In genomic region chrX:109874548-109874947, GRCh38 we compare ENCODE assay signal across 29 cellular contexts.
"Had no signal": no experiment of that assay in that cellular context is flagged by ENCODE, and none has a peak within 500 bp of the region (broad histone marks: within the 10 kb centered on the region; RNA-seq: fewer than 3 reads in every experiment).

No MANE protein-coding gene starts in this region.

- ATAC-seq: left colon; naive thymus-derived CD8-positive, alpha-beta T cell; right cardiac atrium had no signal

- H3K4me1 ChIP-seq: ascending aorta, neural progenitor cell, spleen, uterus had no signal

- H3K27me3 ChIP-seq: ascending aorta, brain microvascular endothelial cell, esophagus squamous epithelium, neural progenitor cell, spleen, uterus had no signal

- H3K27ac ChIP-seq: ascending aorta, brain microvascular endothelial cell, neural progenitor cell, spleen, thoracic aorta, uterus, VCaP had no signal

- H3K4me3 ChIP-seq: ascending aorta, esophagus squamous epithelium, neural progenitor cell, spleen, thoracic aorta, uterus had no signal

- H3K9me3 ChIP-seq: ascending aorta, esophagus squamous epithelium, spleen, thoracic aorta, uterus had no signal

- H3K27me3 Mint-ChIP-seq: dendritic cell treated with granulocyte-macrophage colony-stimulating factor and Interleukin-4, amounts not matched to agents 40 ng/mL and 50 ng/mL, for 4 days; memory B cell; naive thymus-derived CD8-positive, alpha-beta T cell had no signal

- H3K36me3 ChIP-seq: ascending aorta, brain microvascular endothelial cell, esophagus squamous epithelium, neural progenitor cell, spleen, thoracic aorta, uterus had no signal

- H3K4me3 Mint-ChIP-seq: activated naive CD4-positive, alpha-beta T cell treated with anti-CD3 and anti-CD28 coated beads, Interleukin-2, amount 10 ng/mL, durations not matched to agents 7 days and 5 days; activated naive CD8-positive, alpha-beta T cell treated with anti-CD3 and anti-CD28 coated beads, Interleukin-2, amount 10 ng/mL, durations not matched to agents 7 days and 5 days; activated T-helper 1 cell treated with anti-CD3 and anti-CD28 coated beads, Interleukin-12 subunit alpha, Interleukin-12 subunit beta, Interleukin-2, Interleukin-4 antibody, amounts not matched to agents 30 ng/mL and 10 ng/mL and 1 ng/mL, durations not matched to agents 14 hours and 24 hours and 36 hours; dendritic cell treated with granulocyte-macrophage colony-stimulating factor and Interleukin-4, amounts not matched to agents 40 ng/mL and 50 ng/mL, for 4 days; endodermal cell; memory B cell; naive thymus-derived CD8-positive, alpha-beta T cell; neural progenitor cell had no signal

- H3K9me3 Mint-ChIP-seq: activated naive CD4-positive, alpha-beta T cell treated with anti-CD3 and anti-CD28 coated beads, Interleukin-2, amount 10 ng/mL, durations not matched to agents 7 days and 5 days; activated naive CD8-positive, alpha-beta T cell treated with anti-CD3 and anti-CD28 coated beads, Interleukin-2, amount 10 ng/mL, durations not matched to agents 7 days and 5 days; activated T-helper 1 cell treated with anti-CD3 and anti-CD28 coated beads, Interleukin-12 subunit alpha, Interleukin-12 subunit beta, Interleukin-2, Interleukin-4 antibody, amounts not matched to agents 30 ng/mL and 10 ng/mL and 1 ng/mL, durations not matched to agents 14 hours and 24 hours and 36 hours; dendritic cell treated with granulocyte-macrophage colony-stimulating factor and Interleukin-4, amounts not matched to agents 40 ng/mL and 50 ng/mL, for 4 days; memory B cell; naive thymus-derived CD8-positive, alpha-beta T cell had no signal

- DNase-seq: activated CD4-positive, alpha-beta T cell treated with anti-CD3 and anti-CD28 coated beads for 48 hours; activated CD4-positive, alpha-beta T cell treated with anti-CD3 and anti-CD28 coated beads, Interleukin-2, amount 50 U/mL, for 48 hours; activated CD8-positive, alpha-beta memory T cell treated with anti-CD3 and anti-CD28 coated beads for 24 hours; activated gamma-delta T cell; activated naive CD4-positive, alpha-beta T cell treated with anti-CD3 and anti-CD28 coated beads, Interleukin-2, amount 10 ng/mL, durations not matched to agents 7 days and 5 days; activated naive CD8-positive, alpha-beta T cell treated with anti-CD3 and anti-CD28 coated beads, Interleukin-2, amount 10 ng/mL, durations not matched to agents 7 days and 5 days; brain microvascular endothelial cell; central memory CD4-positive, alpha-beta T cell; endodermal cell; esophagus squamous epithelium; head of caudate nucleus; hippocampal formation; kidney; left colon; naive thymus-derived CD8-positive, alpha-beta T cell; occipital lobe; right cardiac atrium; spleen; stimulated activated naive CD4-positive, alpha-beta T cell treated with Interleukin-2 at 50 U/mL for 16 hours; T-helper 9 cell; trophoblast cell; uterus had no signal

- H3K4me1 Mint-ChIP-seq: activated naive CD4-positive, alpha-beta T cell treated with anti-CD3 and anti-CD28 coated beads, Interleukin-2, amount 10 ng/mL, durations not matched to agents 7 days and 5 days; activated naive CD8-positive, alpha-beta T cell treated with anti-CD3 and anti-CD28 coated beads, Interleukin-2, amount 10 ng/mL, durations not matched to agents 7 days and 5 days had no signal

- H3K36me3 Mint-ChIP-seq: activated naive CD4-positive, alpha-beta T cell treated with anti-CD3 and anti-CD28 coated beads, Interleukin-2, amount 10 ng/mL, durations not matched to agents 7 days and 5 days; activated naive CD8-positive, alpha-beta T cell treated with anti-CD3 and anti-CD28 coated beads, Interleukin-2, amount 10 ng/mL, durations not matched to agents 7 days and 5 days; memory B cell; naive thymus-derived CD8-positive, alpha-beta T cell had no signal

- H3K27ac Mint-ChIP-seq: activated naive CD4-positive, alpha-beta T cell treated with anti-CD3 and anti-CD28 coated beads, Interleukin-2, amount 10 ng/mL, durations not matched to agents 7 days and 5 days; activated naive CD8-positive, alpha-beta T cell treated with anti-CD3 and anti-CD28 coated beads, Interleukin-2, amount 10 ng/mL, durations not matched to agents 7 days and 5 days; activated T-helper 1 cell treated with anti-CD3 and anti-CD28 coated beads, Interleukin-12 subunit alpha, Interleukin-12 subunit beta, Interleukin-2, Interleukin-4 antibody, amounts not matched to agents 30 ng/mL and 10 ng/mL and 1 ng/mL, durations not matched to agents 14 hours and 24 hours and 36 hours; dendritic cell treated with granulocyte-macrophage colony-stimulating factor and Interleukin-4, amounts not matched to agents 40 ng/mL and 50 ng/mL, for 4 days; memory B cell; naive thymus-derived CD8-positive, alpha-beta T cell; neural progenitor cell had no signal
